ENCODE assay signal across 8 cellular contexts in the genomic region with DNA sequence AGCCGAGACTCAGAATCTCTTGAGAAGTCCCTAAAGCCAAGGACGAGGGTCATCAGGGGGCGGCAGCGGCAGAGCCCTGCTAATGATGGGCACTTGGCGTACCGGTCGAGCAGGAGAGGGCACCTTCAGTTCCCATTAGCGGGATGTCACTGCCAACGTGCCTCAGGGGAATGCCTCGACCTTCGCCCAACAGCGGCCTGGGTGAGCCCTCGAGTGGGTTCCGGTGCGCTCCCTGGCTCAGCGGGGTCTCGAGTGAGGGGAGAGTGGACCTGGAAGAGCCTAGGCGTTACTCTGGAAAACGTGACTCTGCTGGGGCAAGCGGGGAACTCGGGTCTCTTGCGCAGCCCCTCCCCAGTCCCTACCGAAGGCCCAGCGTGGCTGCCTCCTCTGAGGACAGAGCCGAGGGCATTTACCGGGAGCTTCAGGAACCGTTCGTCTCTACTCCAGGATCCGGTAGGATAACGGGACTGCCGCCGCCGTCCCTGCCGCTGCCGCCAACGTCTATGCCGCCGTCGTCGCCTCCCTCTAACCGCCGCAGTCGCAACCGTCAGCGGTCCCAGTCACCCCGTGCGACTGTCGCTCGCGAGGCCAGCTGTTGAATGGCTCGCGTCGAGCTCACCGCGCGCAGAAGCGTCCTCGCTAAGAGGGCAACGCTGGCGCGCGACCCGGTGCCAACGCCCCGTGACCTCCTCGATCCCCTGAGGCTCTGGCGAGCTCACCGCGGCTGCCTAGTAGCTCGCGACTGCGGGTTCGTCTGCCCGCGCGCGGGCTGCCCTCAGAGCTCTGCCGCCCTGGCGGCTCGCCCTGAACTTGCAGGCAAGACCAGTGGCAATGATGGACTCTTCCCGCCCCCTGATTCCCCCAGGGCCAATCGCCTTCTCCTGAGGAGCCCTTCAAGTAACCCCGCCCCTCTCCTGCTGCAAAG. TPM values are rescaled to one million over a fixed set of nuclear protein-coding genes. Genes with fewer than 3 reads are reported as not detected.
DNase-seq lines count a peak whose midpoint lies in the region; ATAC-seq and TF ChIP-seq lines count a peak whose summit lies in the region.

No MANE protein-coding gene starts in this region.

- no peaks in the 10 kb centered on the region for H3K9me2 ChIP-seq in PC-3 (replicated peaks; ENCODE audit: low read length)

- H3K27ac ChIP-seq in lower lobe of right lung = no peak overlapping the region
- no peak overlapping the region for H3K27ac ChIP-seq in PC-3 (ENCODE audit: low read length)

- POLR2A ChIA-PET in PC-3 (lab: Charles Lee; ENCODE audit: unreplicated experiment) = no interaction called here

- no peak overlapping the region for H3K27ac Mint-ChIP-seq in stimulated activated naive CD8-positive, alpha-beta T cell treated with anti-CD3 and anti-CD28 coated beads, Interleukin-15, Interleukin-2, amounts not matched to agents 100 ng/mL and 50 ng/mL, for 24 hours

- no peaks in the 10 kb centered on the region for H3K79me2 ChIP-seq in PC-3 (ENCODE audit: low read length)

- BruUV-seq in PC-3 (replicated peaks; lab: Mats Ljungman, UMichigan) = no TSS peak

- no peak overlapping the region for H3K4me3 ChIP-seq in GM12865 (ENCODE audit: low read depth, low read length)
- H3K4me3 ChIP-seq in choroid plexus epithelial cell (ENCODE audit: low read depth, low read length) = peak overlapping the region; percentile 14
- H3K4me3 ChIP-seq in lower lobe of right lung = no peak overlapping the region
- no peak overlapping the region for H3K4me3 ChIP-seq in PC-3 (ENCODE audit: low read length)

- H3K9ac ChIP-seq in PC-3 (ENCODE audit: low read length) = no peak overlapping the region

- no peaks in the 10 kb centered on the region for H4K20me1 ChIP-seq in PC-3 (ENCODE audit: low read length)

- H3K36me3 ChIP-seq in lower lobe of right lung (no peaks in the 10 kb centered on the region), PC-3 (ENCODE audit: low read depth, low read length) (no peaks in the 10 kb centered on the region)

- ATAC-seq in lower lobe of right lung (peak; percentile 39 to 53), HG02870 (IDR thresholded peaks at IDR 0.05; ENCODE audit: unreplicated experiment) (no peak), PC-3 (no peak), HG03280 (IDR thresholded peaks at IDR 0.05; ENCODE audit: unreplicated experiment) (no peak)

- no peaks in the 10 kb centered on the region for H3K36me3 Mint-ChIP-seq in stimulated activated naive CD8-positive, alpha-beta T cell treated with anti-CD3 and anti-CD28 coated beads, Interleukin-15, Interleukin-2, amounts not matched to agents 100 ng/mL and 50 ng/mL, for 24 hours (ENCODE audit: low read depth)

- peaks cover 7% of the 10 kb centered on the region for H3K4me1 Mint-ChIP-seq in stimulated activated naive CD8-positive, alpha-beta T cell treated with anti-CD3 and anti-CD28 coated beads, Interleukin-15, Interleukin-2, amounts not matched to agents 100 ng/mL and 50 ng/mL, for 24 hours (ENCODE audit: low read depth)

- H3K27me3 ChIP-seq in lower lobe of right lung (ENCODE audit: low read depth) = peaks cover 11% of the 10 kb centered on the region
- no peaks in the 10 kb centered on the region for H3K27me3 ChIP-seq in PC-3 (ENCODE audit: low read length)

- DNase-seq in GM12865 (ENCODE audit: low read depth) = peak; percentile 34
- peak; percentile 34 to 38 for DNase-seq in activated CD4-positive, alpha-beta T cell treated with anti-CD3 and anti-CD28 coated beads for 4 hours
- peak; percentile 58 for DNase-seq in choroid plexus epithelial cell (ENCODE audit: low read depth)
- peak; percentile 52 for DNase-seq in lower lobe of right lung
- DNase-seq in PC-3 = no peak

- no peaks in the 10 kb centered on the region for H3K9me3 Mint-ChIP-seq in stimulated activated naive CD8-positive, alpha-beta T cell treated with anti-CD3 and anti-CD28 coated beads, Interleukin-15, Interleukin-2, amounts not matched to agents 100 ng/mL and 50 ng/mL, for 24 hours

- H3K9me3 ChIP-seq in lower lobe of right lung (no peaks in the 10 kb centered on the region), PC-3 (ENCODE audit: low read length) (no peaks in the 10 kb centered on the region)

- H3F3A ChIP-seq in PC-3 (ENCODE audit: low read length, unreplicated experiment) = no peaks in the 10 kb centered on the region

- intact Hi-C loops in lower lobe of right lung (cut with DNase I) (no loop called here), PC-3 (cut with micrococcal nuclease) (no loop called here)

- CTCF ChIA-PET in PC-3 (lab: Charles Lee) = no interaction called here

- no peak overlapping the region for H3K4me2 ChIP-seq in PC-3 (ENCODE audit: low read length)

- H3K4me1 ChIP-seq in lower lobe of right lung (no peaks in the 10 kb centered on the region), PC-3 (ENCODE audit: insufficient read depth, low read length) (no peaks in the 10 kb centered on the region)

- peak overlapping the region; percentile 43 for H3K4me3 Mint-ChIP-seq in stimulated activated naive CD8-positive, alpha-beta T cell treated with anti-CD3 and anti-CD28 coated beads, Interleukin-15, Interleukin-2, amounts not matched to agents 100 ng/mL and 50 ng/mL, for 24 hours

- peaks cover 16% of the 10 kb centered on the region for H3K27me3 Mint-ChIP-seq in stimulated activated naive CD8-positive, alpha-beta T cell treated with anti-CD3 and anti-CD28 coated beads, Interleukin-15, Interleukin-2, amounts not matched to agents 100 ng/mL and 50 ng/mL, for 24 hours

- H2AFZ ChIP-seq in PC-3 (ENCODE audit: low read length) = no peak overlapping the region

- TF ChIP-seq CTCF in GM12865 (IDR thresholded peaks at IDR 0.05; ENCODE audit: insufficient read depth, low read depth, low read length, missing control alignments) = peak; percentile 6
- peak; percentile 37 for TF ChIP-seq CTCF in choroid plexus epithelial cell (conservative IDR thresholded peaks at IDR 0.05; ENCODE audit: low read depth, low read length)
- no peak for TF ChIP-seq CTCF in lower lobe of right lung (IDR thresholded peaks at IDR 0.05)
- no peak for TF ChIP-seq CTCF in PC-3 (conservative IDR thresholded peaks at IDR 0.05; ENCODE audit: low read depth, low read length)

RNA-seq across cellular contexts. Expression of a gene that starts 37.1 kb away (rescaled TPM):
- total RNA-seq in lower lobe of right lung (71.6 TPM), PC-3 (2014; rRNA removed) (248 and 253 TPM in 2 replicates)

Comparison
In these comparisons a context has a peak if more than half of its experiments do, and no peak if none do; other contexts are left out.
1. CTCF ChIP-seq: peak in GM12865 (single experiment) and choroid plexus epithelial cell (single experiment); none in lower lobe of right lung (single experiment) and PC-3 (single experiment).
2. ATAC-seq: peak in lower lobe of right lung (2 of 2); none in HG02870 (single experiment), PC-3 (single experiment) and HG03280 (single experiment).